ENCODE assay signal across 16 cellular contexts in the genomic region with DNA sequence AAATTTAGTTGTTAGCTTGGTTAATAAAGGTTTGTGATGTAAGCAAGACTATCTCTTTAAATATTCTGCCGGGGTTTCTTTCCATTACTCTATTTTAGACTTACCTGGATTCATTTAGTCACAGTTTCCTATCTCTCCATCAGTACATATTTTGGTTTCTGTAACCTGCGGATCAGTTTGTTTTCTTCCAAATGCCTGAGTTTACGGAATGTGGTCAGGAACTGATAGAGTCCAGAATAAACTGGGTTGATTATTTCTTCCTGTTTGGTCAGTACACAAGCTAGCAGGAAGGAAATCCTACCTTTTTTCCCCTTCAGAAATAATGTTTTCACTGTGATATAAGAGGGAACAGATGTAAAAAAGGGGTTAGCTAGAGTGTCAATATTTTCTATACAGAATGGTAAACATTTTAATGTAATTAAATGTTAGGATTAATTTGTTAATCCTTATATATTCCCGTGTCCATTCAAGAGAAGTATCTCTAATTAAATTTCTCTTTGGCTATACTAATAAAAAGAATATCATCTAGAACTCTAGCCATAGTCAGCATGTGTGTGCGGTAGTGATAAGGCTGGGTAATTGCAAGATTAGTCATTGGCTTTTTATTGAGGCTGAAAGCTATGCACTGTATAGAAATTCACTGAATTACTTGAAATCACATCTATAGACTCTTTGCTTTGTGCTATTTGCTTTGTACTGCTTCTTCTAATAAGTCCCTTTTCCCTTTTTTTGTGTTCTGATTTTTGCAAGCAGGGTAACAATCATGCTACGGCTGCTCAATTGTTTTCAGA.
DNase-seq lines count a peak whose midpoint lies in the region; ATAC-seq and TF ChIP-seq lines count a peak whose summit lies in the region.
"Had no signal": no experiment of that assay in that cellular context is flagged by ENCODE, and none has a peak within 500 bp of the region (broad histone marks: within the 10 kb centered on the region; RNA-seq: fewer than 3 reads in every experiment).

No MANE protein-coding gene starts in this region.

- H3K36me3 ChIP-seq in ovary = no peaks in the 10 kb centered on the region
- H3K36me3 ChIP-seq: SJSA1 had no signal

- no peaks in the 10 kb centered on the region for H3K4me1 ChIP-seq in ovary (ENCODE audit: insufficient read depth)
- H3K4me1 ChIP-seq: Caco-2, SJSA1 had no signal

- no peak for TF ChIP-seq CTCF in astrocyte of the spinal cord (IDR thresholded peaks at IDR 0.05; ENCODE audit: low read depth, low read length)
- no peak for TF ChIP-seq CTCF in fibroblast of the aortic adventitia (IDR thresholded peaks at IDR 0.05; ENCODE audit: insufficient read depth, low read length)
- TF ChIP-seq CTCF in ovary (IDR thresholded peaks at IDR 0.05) = no peak

- no peaks in the 10 kb centered on the region for H3K9me3 ChIP-seq in ovary
- H3K9me3 ChIP-seq: Caco-2, SJSA1 had no signal

- H3K27ac ChIP-seq in ovary = no peak overlapping the region
- H3K27ac ChIP-seq: KMS-11, SJSA1 had no signal

- DNase-seq in Daoy (ENCODE audit: low read depth) (peak; percentile 22), NCI-H226 (peak; percentile 10), astrocyte of the spinal cord (ENCODE audit: low read depth, low spot score) (peak; percentile 9), fibroblast of the aortic adventitia (ENCODE audit: low read depth) (peak; percentile 17), medulla oblongata (ENCODE audit: extremely low spot score) (no peak), ovary (no peak)
- DNase-seq: AML-193, Caco-2, HFFc6, NCI-H1417, NCI-H1930, NCI-H2171 had no signal

- no peak for ATAC-seq in HG03469 (IDR thresholded peaks at IDR 0.05; ENCODE audit: unreplicated experiment)
- no peak for ATAC-seq in GM21723 (IDR thresholded peaks at IDR 0.05; ENCODE audit: unreplicated experiment)

- WGBS in ovary, 3 donors = 40 to 64% (median 50%) methylated on average over 6 of the region's 6 CpGs

- no peak overlapping the region for H3K4me3 ChIP-seq in astrocyte of the spinal cord (ENCODE audit: low read depth, low read length)
- no peak overlapping the region for H3K4me3 ChIP-seq in fibroblast of the aortic adventitia (ENCODE audit: low read depth, low read length)
- no peak overlapping the region for H3K4me3 ChIP-seq in ovary
- H3K4me3 ChIP-seq: SJSA1 had no signal

- H3K27me3 ChIP-seq in ovary = no peaks in the 10 kb centered on the region
- H3K27me3 ChIP-seq: SJSA1 had no signal

- intact Hi-C loops in ovary (cut with DNase I) = no loop called here

- no peak for TF ChIP-seq POLR2A in ovary (IDR thresholded peaks at IDR 0.05)

- in situ Hi-C loops in astrocyte of the spinal cord (cut with HindIII; ENCODE audit: low sequenced_read_pairs) = no loop called here

- no peak for TF ChIP-seq EP300 in ovary (IDR thresholded peaks at IDR 0.05)

Comparison
In these comparisons a context has a peak if more than half of its experiments do, and no peak if none do; other contexts are left out.
1. DNase-seq: peak in Daoy (single experiment), NCI-H226 (single experiment), astrocyte of the spinal cord (single experiment) and fibroblast of the aortic adventitia (single experiment); none in medulla oblongata (single experiment) and ovary (0 of 5).